16 cellular contexts compared by ENCODE assay signal in genomic region chr11:9950462-9950861, GRCh38.
DNase-seq lines count a peak whose midpoint lies in the region; ATAC-seq, FAIRE-seq and TF ChIP-seq lines count a peak whose summit lies in the region.
"Had no signal": no experiment of that assay in that cellular context is flagged by ENCODE, and none has a peak within 500 bp of the region (broad histone marks: within the 10 kb centered on the region; RNA-seq: fewer than 3 reads in every experiment).

No MANE protein-coding gene starts in this region.

- TF ChIP-seq POLR2A in GM12892 (IDR thresholded peaks at IDR 0.05; ENCODE audit: low read depth, low read length) (no peak), IMR-90 (IDR thresholded peaks at IDR 0.05; ENCODE audit: low read depth, low read length) (no peak)

- no peak overlapping the region for H3K9ac ChIP-seq in IMR-90 (ENCODE audit: low read depth, low read length)

- H3K79me1 ChIP-seq in IMR-90 (ENCODE audit: low read depth in 1 of 2, low read length in 2 of 2): peaks cover 7 to 12% of the 10 kb centered on the region in 2 experiments; a peak in 3 of 4 replicates

- no peak overlapping the region for H3K23ac ChIP-seq in IMR-90 (ENCODE audit: low read depth, low read length)

- BruUV-seq in Caco-2 (replicated peaks; lab: Mats Ljungman, UMichigan) (no TSS peak), IMR-90 (replicated peaks; lab: Mats Ljungman, UMichigan) (no TSS peak)

- CTCF ChIA-PET in Caco-2 (lab: Charles Lee) (interaction anchor here (0.6 to 1.4 kb wide), 4 partner anchors 22 to 367 kb away, joined by 3 to 4 read pairs (median 3); no protein-coding TSS in a partner anchor), IMR-90 (lab: Yijun Ruan, JAX) (interaction anchor here (0.6 kb wide), 1 partner anchor 416 kb away, joined by 3 read pairs; no protein-coding TSS in a partner anchor)

- no peak overlapping the region for H3K18ac ChIP-seq in IMR-90 (ENCODE audit: low read depth, low read length)

- H3K36me3 Mint-ChIP-seq in Caco-2 (ENCODE audit: insufficient read depth, unreplicated experiment): no peaks in the 10 kb centered on the region

- DNase-seq in Caco-2 (peak in 1 of 2 experiments; percentile 21), GM12892 (ENCODE audit: insufficient read length) (no peak), IMR-90 (no peak), EL (no peak)
- DNase-seq in stimulated activated CD4-positive, alpha-beta T cell treated with anti-CD3 and anti-CD28 coated beads, Interleukin-4, amount 100 ng/mL, for 24 hours: no peak
- DNase-seq: C1 segment of cervical spinal cord; CD4-positive, alpha-beta memory T cell; COR-L47; DMS153; DMS79 treated with DMSO at 0.1 percent for 48 hours; HFFc6 had no signal

- no peak overlapping the region for H4K91ac ChIP-seq in IMR-90 (ENCODE audit: insufficient read depth, low read depth, low read length)

- no peaks in the 10 kb centered on the region for H3K27me3 Mint-ChIP-seq in Caco-2 (ENCODE audit: insufficient read depth, unreplicated experiment)
- H3K27me3 Mint-ChIP-seq: CD4-positive, alpha-beta memory T cell had no signal

- H3K9me1 ChIP-seq in IMR-90 (ENCODE audit: insufficient read depth, low read length): peaks cover 4% of the 10 kb centered on the region; the same call in 1 of the 2 replicates

- 0 out of 3 replicates have a peak overlapping the region, but pooled peaks have one; percentile 31 for H2BK15ac ChIP-seq in IMR-90 (ENCODE audit: low read depth, low read length)

- intact Hi-C loops in Caco-2 (cut with micrococcal nuclease; ENCODE audit: unreplicated experiment): loop anchor here (5.0 kb wide), 1 partner anchor 43 kb away; no protein-coding TSS in a partner anchor
- intact Hi-C loops in IMR-90 (cut with micrococcal nuclease): no loop called here

- H2BK5ac ChIP-seq in IMR-90 (ENCODE audit: low read depth, low read length, poor library complexity, severe bottlenecking): no peak overlapping the region

- H4K5ac ChIP-seq in IMR-90 (ENCODE audit: low read depth, low read length): no peak overlapping the region

- no CpG with 5 or more reads among the region's 3 CpGs for WGBS in IMR-90 (ENCODE audit: extremely low coverage in 2 of 2, insufficient read length in 1 of 2), 2 experiments

- H4K20me1 ChIP-seq in IMR-90 (ENCODE audit: insufficient read depth, low read length): no peaks in the 10 kb centered on the region

- H3K4me3 ChIP-seq in Caco-2 (ENCODE audit: low read depth, low read length): no peak overlapping the region
- no peak overlapping the region for H3K4me3 ChIP-seq in IMR-90 (ENCODE audit: insufficient read depth, low read depth, low read length)
- H3K4me3 ChIP-seq: GM23338, HAP-1 had no signal

- POLR2A ChIA-PET in Caco-2 (lab: Charles Lee) (no interaction called here), IMR-90 (lab: Charles Lee; ENCODE audit: unreplicated experiment) (no interaction called here)

- no peak for TF ChIP-seq CTCF in Caco-2 (IDR thresholded peaks at IDR 0.05; ENCODE audit: insufficient read depth in 1 of 2, low read depth in 1 of 2, low read length in 1 of 2, severe bottlenecking in 1 of 2, unreplicated experiment in 1 of 2)
- no peak for TF ChIP-seq CTCF in IMR-90 (conservative IDR thresholded peaks at IDR 0.05; ENCODE audit: low read depth, low read length)

- ATAC-seq in IMR-90 (ENCODE audit: low read depth) (no peak), GM19397 (IDR thresholded peaks at IDR 0.05; ENCODE audit: unreplicated experiment) (no peak)
- ATAC-seq: GM23338 had no signal

- H3K27ac ChIP-seq in IMR-90 (ENCODE audit: insufficient read depth, low read length): no peak overlapping the region

- H3K36me3 ChIP-seq in Caco-2 (ENCODE audit: control insufficient read depth, insufficient read depth, low read length) (no peaks in the 10 kb centered on the region), IMR-90 (ENCODE audit: control insufficient read depth, insufficient read depth, low read length) (peaks cover 4% of the 10 kb centered on the region; the same call in 1 of the 2 replicates)
- H3K36me3 ChIP-seq: HAP-1 had no signal

- H3K27ac Mint-ChIP-seq in Caco-2 (ENCODE audit: unreplicated experiment): peak overlapping the region; percentile 10
- H3K27ac Mint-ChIP-seq: GM23338 had no signal

- dilution Hi-C loops in IMR-90 (cut with HindIII; ENCODE audit: low sequenced_read_pairs, unreplicated experiment): no loop called here

- peaks cover 6% of the 10 kb centered on the region for H3K9me3 ChIP-seq in Caco-2
- H3K9me3 ChIP-seq in IMR-90 (ENCODE audit: control insufficient read depth, insufficient read depth, low read length): no peaks in the 10 kb centered on the region
- H3K9me3 ChIP-seq: HAP-1 had no signal

- H3K27me3 ChIP-seq in Caco-2 (replicated peaks; ENCODE audit: control insufficient read depth, insufficient read depth, low read length) (no peaks in the 10 kb centered on the region), IMR-90 (ENCODE audit: control insufficient read depth, insufficient read depth, low read length) (no peaks in the 10 kb centered on the region)

- no peak for TF ChIP-seq RAD21 in IMR-90 (IDR thresholded peaks at IDR 0.05; ENCODE audit: low read length)

- H3K4me1 ChIP-seq in Caco-2 (peaks cover 28% of the 10 kb centered on the region), IMR-90 (ENCODE audit: control insufficient read depth, insufficient read depth, low read length) (peaks cover 10% of the 10 kb centered on the region; the same call in 1 of the 2 replicates)

- H3K9me3 Mint-ChIP-seq in Caco-2 (ENCODE audit: unreplicated experiment): no peaks in the 10 kb centered on the region

- no peak overlapping the region for H2AFZ ChIP-seq in IMR-90 (replicated peaks; ENCODE audit: low read length, poor library complexity)
- H2AFZ ChIP-seq: GM23338 had no signal

- H2AK5ac ChIP-seq in IMR-90 (ENCODE audit: low read depth, low read length): no peak overlapping the region

- no peak overlapping the region for H2BK20ac ChIP-seq in IMR-90 (ENCODE audit: low read depth, low read length)

- no peak overlapping the region for H2BK120ac ChIP-seq in IMR-90 (ENCODE audit: low read depth, low read length)

- peaks cover 30% of the 10 kb centered on the region for H3K4me1 Mint-ChIP-seq in Caco-2 (ENCODE audit: low read depth, unreplicated experiment)

- H3K4ac ChIP-seq in IMR-90 (ENCODE audit: low read depth, low read length): no peak overlapping the region

- H4K8ac ChIP-seq in IMR-90 (ENCODE audit: low read depth in 2 of 2, low read length in 2 of 2): no peak overlapping the region

- in situ Hi-C loops in IMR-90 (cut with MboI; ENCODE audit: low sequenced_read_pairs): loop anchor here (25.0 kb wide), 1 partner anchor 188 kb away; no protein-coding TSS in a partner anchor

- H3K56ac ChIP-seq in IMR-90 (ENCODE audit: extremely low read depth, insufficient read depth, low read length): no peak overlapping the region

- H3K14ac ChIP-seq in IMR-90 (replicated peaks; ENCODE audit: low read depth, low read length): no peak overlapping the region

- no peak overlapping the region for H3K4me2 ChIP-seq in IMR-90 (ENCODE audit: low read depth, low read length)
- H3K4me2 ChIP-seq: GM23338 had no signal

- FAIRE-seq in GM12892 (lab: Jason Lieb, UNC): peak; percentile 67
- FAIRE-seq: G401.6, GM19239 had no signal

- no peak overlapping the region for H2AK9ac ChIP-seq in IMR-90 (replicated peaks; ENCODE audit: low read depth, low read length, poor library complexity)

- no peak overlapping the region for H3K4me3 Mint-ChIP-seq in Caco-2 (ENCODE audit: unreplicated experiment)
- H3K4me3 Mint-ChIP-seq: CD4-positive, alpha-beta memory T cell; GM23338; HFFc6 had no signal

TF ChIP-seq in IMR-90, 13 proteins besides CTCF, POLR2A, EP300 and RAD21:
- TF ChIP-seq SMC3 (IDR thresholded peaks at IDR 0.05; ENCODE audit: low read depth, low read length) (no peak), NFE2L2 (IDR thresholded peaks at IDR 0.05; ENCODE audit: low read depth, low read length) (no peak), ELK1 (IDR thresholded peaks at IDR 0.05; ENCODE audit: borderline replicate concordance, low read depth, low read length) (no peak), CHD1 (IDR thresholded peaks at IDR 0.05; ENCODE audit: low read depth, low read length) (no peak), BHLHE40 (IDR thresholded peaks at IDR 0.05; ENCODE audit: low read depth, low read length) (no peak), CEBPB (IDR thresholded peaks at IDR 0.05; ENCODE audit: low read depth, low read length) (no peak), USF2 (IDR thresholded peaks at IDR 0.05; ENCODE audit: low read depth, low read length) (no peak), RCOR1 (IDR thresholded peaks at IDR 0.05; ENCODE audit: insufficient replicate concordance, low read length) (no peak), MAZ (IDR thresholded peaks at IDR 0.05; ENCODE audit: borderline replicate concordance, low read depth, low read length) (no peak), RFX5 (IDR thresholded peaks at IDR 0.05; ENCODE audit: low read depth, low read length) (no peak), FOS (IDR thresholded peaks at IDR 0.05; ENCODE audit: low read depth, low read length) (no peak), MXI1 (IDR thresholded peaks at IDR 0.05; ENCODE audit: borderline replicate concordance, low read depth, low read length) (no peak), MAFK (IDR thresholded peaks at IDR 0.05; ENCODE audit: low read depth, low read length) (no peak)
